In the genomic region with DNA sequence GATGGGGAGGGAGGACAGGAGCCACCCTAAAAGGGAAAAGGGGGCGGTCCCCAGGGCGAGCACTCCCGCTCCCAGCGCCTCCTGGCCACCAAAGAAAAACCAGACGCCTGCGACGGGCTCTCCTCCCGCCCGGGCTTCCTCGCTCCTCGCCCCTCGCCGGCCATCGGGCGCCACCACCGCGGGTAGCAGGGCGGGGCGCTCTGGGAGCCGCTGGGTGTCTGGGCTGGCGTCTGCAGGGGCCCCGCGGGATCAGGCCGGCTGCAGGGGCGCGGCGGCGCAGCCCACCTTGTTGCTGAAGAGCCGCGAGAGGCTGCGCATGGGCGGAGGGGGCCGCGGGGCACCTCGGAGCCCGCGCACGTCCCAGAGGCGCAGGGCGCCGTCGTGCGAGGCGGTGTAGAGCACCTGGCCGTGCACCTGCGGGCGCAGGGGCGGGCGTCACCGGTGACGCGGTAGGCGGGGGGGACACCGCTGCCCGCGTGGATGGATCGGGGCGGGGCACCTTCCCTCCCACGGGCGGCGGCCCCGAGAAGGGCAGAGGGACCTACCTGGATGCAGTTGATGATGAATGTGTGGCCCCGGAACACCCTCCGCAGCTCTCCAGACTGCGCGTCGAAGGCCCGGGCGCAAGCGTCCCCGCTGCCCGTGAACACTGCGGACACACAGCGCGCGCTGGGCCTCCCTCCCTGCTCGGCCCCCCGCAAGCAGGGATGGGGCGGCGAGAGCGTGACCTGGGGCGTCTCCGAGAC, we compare ENCODE assay signal across 1 cellular context.
TF ChIP-seq lines count a peak whose summit lies in the region.

No MANE protein-coding gene starts in this region.

TF ChIP-seq in IMR-90, 13 proteins besides CTCF, POLR2A, EP300 and RAD21 (continued from another document):
- TF ChIP-seq, protein P1, sequence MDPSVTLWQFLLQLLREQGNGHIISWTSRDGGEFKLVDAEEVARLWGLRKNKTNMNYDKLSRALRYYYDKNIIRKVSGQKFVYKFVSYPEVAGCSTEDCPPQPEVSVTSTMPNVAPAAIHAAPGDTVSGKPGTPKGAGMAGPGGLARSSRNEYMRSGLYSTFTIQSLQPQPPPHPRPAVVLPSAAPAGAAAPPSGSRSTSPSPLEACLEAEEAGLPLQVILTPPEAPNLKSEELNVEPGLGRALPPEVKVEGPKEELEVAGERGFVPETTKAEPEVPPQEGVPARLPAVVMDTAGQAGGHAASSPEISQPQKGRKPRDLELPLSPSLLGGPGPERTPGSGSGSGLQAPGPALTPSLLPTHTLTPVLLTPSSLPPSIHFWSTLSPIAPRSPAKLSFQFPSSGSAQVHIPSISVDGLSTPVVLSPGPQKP (IDR thresholded peaks at IDR 0.05; ENCODE audit: borderline replicate concordance, low read depth, low read length), result no peak
- TF ChIP-seq USF2 (IDR thresholded peaks at IDR 0.05; ENCODE audit: low read depth, low read length) (no peak), CHD1 (IDR thresholded peaks at IDR 0.05; ENCODE audit: low read depth, low read length) (no peak), RFX5 (IDR thresholded peaks at IDR 0.05; ENCODE audit: low read depth, low read length) (no peak), FOS (IDR thresholded peaks at IDR 0.05; ENCODE audit: low read depth, low read length) (no peak), MXI1 (IDR thresholded peaks at IDR 0.05; ENCODE audit: borderline replicate concordance, low read depth, low read length) (no peak), MAZ (IDR thresholded peaks at IDR 0.05; ENCODE audit: borderline replicate concordance, low read depth, low read length) (no peak)
TF ChIP-seq in IMR-90: peak in this region for 0.
